20 cellular contexts compared by ENCODE assay signal in genomic region chr7:155798673-155799439, GRCh38. TPM values are rescaled to one million over a fixed set of nuclear protein-coding genes. Genes with fewer than 3 reads are reported as not detected.
A peak's percentile ranks its signal among the peaks of the same experiment; 100 is the strongest.
DNase-seq lines count a peak whose midpoint lies in the region; ATAC-seq, FAIRE-seq and TF ChIP-seq lines count a peak whose summit lies in the region.
"Had no signal": no experiment of that assay in that cellular context is flagged by ENCODE, and none has a peak within 500 bp of the region (broad histone marks: within the 10 kb centered on the region; RNA-seq: fewer than 3 reads in every experiment).

No MANE protein-coding gene starts in this region.

- H3K18ac ChIP-seq in H1 (ENCODE audit: extremely low read depth, low read length) = no peak overlapping the region

- H2AK5ac ChIP-seq in H1 (ENCODE audit: low read depth, low read length) = no peak overlapping the region

- no peak overlapping the region for H3K4me3 ChIP-seq in H1 (ENCODE audit: extremely low read depth in 1 of 4, insufficient read depth in 2 of 4, low read depth in 3 of 4, low read length in 4 of 4)
- H3K4me3 ChIP-seq: adrenal gland had no signal

- H3K9me3 Mint-ChIP-seq in CD4-positive, alpha-beta T cell = no peaks in the 10 kb centered on the region
- no peaks in the 10 kb centered on the region for H3K9me3 Mint-ChIP-seq in type B pancreatic cell
- H3K9me3 Mint-ChIP-seq: activated CD4-positive, alpha-beta T cell treated with anti-CD3 and anti-CD28 coated beads, Interleukin-2, amount 10 ng/mL, durations not matched to agents 24 days and 14 days; T-cell had no signal

- H3K9me3 ChIP-seq in H1 (ENCODE audit: insufficient read depth in 2 of 2, low read depth in 1 of 2, low read length in 1 of 2) = peaks cover 0 to 8% of the 10 kb centered on the region in 2 experiments; a peak in 2 of 4 replicates
- no peaks in the 10 kb centered on the region for H3K9me3 ChIP-seq in CD4-positive, alpha-beta T cell (ENCODE audit: control insufficient read depth, low read length)
- H3K9me3 ChIP-seq: adrenal gland had no signal

- no peak for TF ChIP-seq RAD21 in H1 (IDR thresholded peaks at IDR 0.05 in 1 of 2, conservative IDR thresholded peaks at IDR 0.05 in 1 of 2; ENCODE audit: low read depth in 2 of 2, low read length in 2 of 2)

- no peak for TF ChIP-seq EP300 in H1 (IDR thresholded peaks at IDR 0.05; ENCODE audit: borderline replicate concordance in 1 of 2, low read depth in 2 of 2, low read length in 2 of 2)

- H4K5ac ChIP-seq in H1 (ENCODE audit: insufficient read length, low read depth, low read length) = no peak overlapping the region

- intact Hi-C loops in CD4-positive, alpha-beta T cell (cut with DNase I, micrococcal nuclease) = loop anchor here (5.0 to 10.0 kb wide), 3 partner anchors 673 to 1476 kb away; no protein-coding TSS in a partner anchor

- H3K27me3 Mint-ChIP-seq in CD4-positive, alpha-beta T cell = peaks cover 55% of the 10 kb centered on the region
- peaks cover 57% of the 10 kb centered on the region for H3K27me3 Mint-ChIP-seq in type B pancreatic cell

- no peak overlapping the region for H3K4me3 Mint-ChIP-seq in CD4-positive, alpha-beta T cell
- no peak overlapping the region for H3K4me3 Mint-ChIP-seq in type B pancreatic cell
- H3K4me3 Mint-ChIP-seq: activated CD4-positive, alpha-beta T cell treated with anti-CD3 and anti-CD28 coated beads, Interleukin-2, amount 10 ng/mL, durations not matched to agents 24 days and 14 days; T-cell had no signal

- H3K23ac ChIP-seq in H1 (ENCODE audit: insufficient read length) = no peak overlapping the region

- H3K4ac ChIP-seq in H1 (replicated peaks; ENCODE audit: insufficient read length, low read depth, low read length) = no peak overlapping the region

- peaks cover 3% of the 10 kb centered on the region; the same call in 1 of the 2 replicates for H3K23me2 ChIP-seq in H1 (ENCODE audit: low read depth, low read length)

- H2BK12ac ChIP-seq in H1 (ENCODE audit: low read depth, low read length) = no peak overlapping the region

- no peak overlapping the region for H3K4me2 ChIP-seq in H1 (ENCODE audit: insufficient read depth in 1 of 2, low read depth in 2 of 2, low read length in 2 of 2)

- 83% methylated on average over 13 of the region's 13 CpGs; no CpG with 5 or more reads in 1 of the 2 experiments for whole genome bisulfite sequencing in H1 (ENCODE audit: extremely low coverage in 1 of 2, insufficient coverage in 1 of 2, insufficient read length in 1 of 2, insufficient replicate concordance in 2 of 2, low coverage in 1 of 2, low lambda C conversion rate in 2 of 2, missing lambda C conversion rate in 1 of 2), 2 experiments

- POLR2A ChIA-PET in H1 (lab: Charles Lee; ENCODE audit: partially characterized antibody) = no interaction called here
- POLR2A ChIA-PET in CD4-positive, alpha-beta T cell (lab: Charles Lee) = no interaction called here

- peaks cover 33 to 79% (median 66%) of the 10 kb centered on the region in 4 experiments for H3K27me3 ChIP-seq in H1 (replicated peaks in 1 of 4; ENCODE audit: control insufficient read depth in 3 of 4, extremely low read depth in 1 of 4, insufficient read depth in 3 of 4, low read length in 3 of 4)
- H3K27me3 ChIP-seq in CD4-positive, alpha-beta T cell (ENCODE audit: control insufficient read depth, insufficient read depth, low read length) = peaks cover 54% of the 10 kb centered on the region

- H2BK20ac ChIP-seq in H1 (ENCODE audit: low read length) = no peak overlapping the region

- no peak overlapping the region for H3K27ac Mint-ChIP-seq in CD4-positive, alpha-beta T cell
- no peak overlapping the region for H3K27ac Mint-ChIP-seq in type B pancreatic cell
- H3K27ac Mint-ChIP-seq: activated CD4-positive, alpha-beta T cell treated with anti-CD3 and anti-CD28 coated beads, Interleukin-2, amount 10 ng/mL, durations not matched to agents 24 days and 14 days; T-cell had no signal

- H3K4me1 ChIP-seq in H1 (replicated peaks in 1 of 4; ENCODE audit: control insufficient read depth in 3 of 4, insufficient read depth in 4 of 4, low read length in 3 of 4) = peaks cover 0 to 9% (median 4%) of the 10 kb centered on the region in 4 experiments; a peak in 5 of 7 replicates

- ATAC-seq in GM19351 (IDR thresholded peaks at IDR 0.05; ENCODE audit: unreplicated experiment) = peak; percentile 51
- no peak for ATAC-seq in CD4-positive, alpha-beta T cell (ENCODE audit: poor library complexity)
- ATAC-seq: T-cell had no signal

- no peak overlapping the region for H2BK5ac ChIP-seq in H1 (ENCODE audit: low read depth, low read length)

- H3K79me1 ChIP-seq in H1 (ENCODE audit: low read depth, low read length) = no peaks in the 10 kb centered on the region

- no peak overlapping the region for H2BK120ac ChIP-seq in H1 (replicated peaks; ENCODE audit: low read depth, low read length)

- H2AFZ ChIP-seq in H1 (ENCODE audit: low read length) = no peak overlapping the region

- TF ChIP-seq POLR2A in H1 (IDR thresholded peaks at IDR 0.05; ENCODE audit: control extremely low read depth in 1 of 2, low read depth in 2 of 2, low read length in 2 of 2) = no peak

- peaks cover 0 to 6% (median 0%) of the 10 kb centered on the region in 4 experiments; a peak in 2 of 8 replicates for H3K36me3 ChIP-seq in H1 (ENCODE audit: control insufficient read depth in 2 of 4, insufficient read depth in 4 of 4, low read length in 3 of 4)
- H3K36me3 ChIP-seq: adrenal gland had no signal

- H3K9ac ChIP-seq in H1 (replicated peaks in 1 of 4; ENCODE audit: extremely low read depth in 1 of 4, low read depth in 3 of 4, low read length in 3 of 4) = no peak overlapping the region

- H3K14ac ChIP-seq in H1 (ENCODE audit: insufficient read length) = no peak overlapping the region

- H3K56ac ChIP-seq in H1 (replicated peaks; ENCODE audit: insufficient read length, low read depth, low read length) = no peak overlapping the region

- no peak overlapping the region for H3K27ac ChIP-seq in H1 (ENCODE audit: low read depth, low read length)
- no peak overlapping the region for H3K27ac ChIP-seq in CD4-positive, alpha-beta T cell (ENCODE audit: low read depth, low read length)
- H3K27ac ChIP-seq: adrenal gland had no signal

- H3K4me1 Mint-ChIP-seq in CD4-positive, alpha-beta T cell (ENCODE audit: low read depth) = peaks cover 4% of the 10 kb centered on the region
- no peaks in the 10 kb centered on the region for H3K4me1 Mint-ChIP-seq in type B pancreatic cell (ENCODE audit: unreplicated experiment)

- no peak for FAIRE-seq in H1 (lab: Jason Lieb, UNC)
- FAIRE-seq: islet of Langerhans, urothelium cell line had no signal

- no peaks in the 10 kb centered on the region for H3K79me2 ChIP-seq in H1 (ENCODE audit: control insufficient read depth in 1 of 2, insufficient read depth in 2 of 2, low read length in 2 of 2)

- H4K20me1 ChIP-seq in H1 (replicated peaks in 1 of 2; ENCODE audit: control insufficient read depth in 1 of 2, insufficient read depth in 2 of 2, low read length in 2 of 2) = peaks cover 0 to 4% of the 10 kb centered on the region in 2 experiments

- CTCF ChIA-PET in H1 (lab: Charles Lee; ENCODE audit: partially characterized antibody) = interaction anchor here (0.6 to 1.3 kb wide), 5 partner anchors 12 to 448 kb away, joined by 3 to 4 read pairs (median 3); no protein-coding TSS in a partner anchor
- CTCF ChIA-PET in CD4-positive, alpha-beta T cell (lab: Charles Lee) = no interaction called here

- DNase-seq in DMS79 treated with DMSO at 0.1 percent for 48 hours (lab: John Stamatoyannopoulos, UW) = peak; percentile 29
- DNase-seq in DMS79 (lab: John Stamatoyannopoulos, UW) = no peak
- peak; percentile 67 for DNase-seq in NCI-H748 treated with DMSO at 0.1 percent for 48 hours (lab: John Stamatoyannopoulos, UW)
- DNase-seq in H1 (ENCODE audit: low read depth in 1 of 2, low spot score in 2 of 2) = no peak
- no peak for DNase-seq in CD4-positive, alpha-beta T cell
- DNase-seq in NCI-H510A (lab: John Stamatoyannopoulos, UW) = no peak
- DNase-seq in type B pancreatic cell (ENCODE audit: extremely low spot score, unreplicated experiment) = no peak
- DNase-seq: activated CD4-positive, alpha-beta T cell treated with anti-CD3 and anti-CD28 coated beads, Interleukin-2, amount 10 ng/mL, durations not matched to agents 24 days and 14 days; activated T-cell treated with anti-CD3 and anti-CD28 coated beads, Interleukin-2, amount 50 U/mL, for 48 hours; adrenal gland; Calu3; GOT3; mesendoderm; NCI-H187; stimulated activated naive CD4-positive, alpha-beta T cell treated with Interleukin-2 at 50 U/mL for 16 hours; T-cell had no signal

- H3K36me3 Mint-ChIP-seq in CD4-positive, alpha-beta T cell (ENCODE audit: low read depth) = no peaks in the 10 kb centered on the region
- H3K36me3 Mint-ChIP-seq in type B pancreatic cell = no peaks in the 10 kb centered on the region
- H3K36me3 Mint-ChIP-seq: T-cell had no signal

- no peak for TF ChIP-seq CTCF in H1 (IDR thresholded peaks at IDR 0.05; ENCODE audit: control extremely low read depth in 1 of 3, insufficient read depth in 1 of 3, low read depth in 1 of 3, low read length in 3 of 3)
- TF ChIP-seq CTCF in CD4-positive, alpha-beta T cell (IDR thresholded peaks at IDR 0.05) = no peak
- no peak for TF ChIP-seq CTCF in type B pancreatic cell (conservative IDR thresholded peaks at IDR 0.05)

- no peak overlapping the region for H4K91ac ChIP-seq in H1 (replicated peaks; ENCODE audit: insufficient read length, low read length)

- H4K8ac ChIP-seq in H1 (ENCODE audit: extremely low read depth, insufficient read depth, low read length) = no peak overlapping the region; the same call in 1 of the 2 replicates

- H2BK15ac ChIP-seq in H1 (ENCODE audit: low read length) = no peak overlapping the region

TF ChIP-seq in H1, 55 proteins besides CTCF, POLR2A, EP300 and RAD21:
- no peak for TF ChIP-seq ATF3 (IDR thresholded peaks at IDR 0.05; ENCODE audit: insufficient read depth, low read depth, low read length)
- TF ChIP-seq EZH2 (IDR thresholded peaks at IDR 0.05; ENCODE audit: low read depth, low read length, severe bottlenecking) = peak; percentile 3

RNA-seq across cellular contexts. Expression of gene SHH, which starts 13.4 kb away (rescaled TPM):
- not detected in 2 replicates for total RNA-seq in H1 (2021; fragmentation: NEBNext Ultra II Directional; extraction: Animal tissue kit (Norgen Biotek cat#: 25700))
- polyA plus RNA-seq in H1 (2011; rRNA removed) = not detected in 2 replicates
- polyA plus RNA-seq in H1 (2011; cell fraction: cytosol; rRNA removed) = 0.01 TPM
- polyA plus RNA-seq in H1 (2011; cell fraction: nucleus; rRNA removed) = not detected
- not detected in 4 replicates for polyA plus RNA-seq in H1 (2012, experiment 1 of 2)
- polyA plus RNA-seq in H1 (2012, experiment 2 of 2) = not detected
- polyA plus RNA-seq in H1 (2013, experiment 1 of 2) = under 0.01 TPM
- 0.04 TPM for polyA plus RNA-seq in H1 (2013, experiment 2 of 2)
- polyA minus RNA-seq in H1 (2011; rRNA and poly(A)+ RNA removed) = 0.03 TPM in 1 of 2 replicates, not detected in the other
- not detected for polyA minus RNA-seq in H1 (2011; cell fraction: cytosol; rRNA and poly(A)+ RNA removed)
- polyA minus RNA-seq in H1 (2011; cell fraction: nucleus; rRNA and poly(A)+ RNA removed) = not detected
- not detected for total RNA-seq in CD4-positive, alpha-beta T cell
- total RNA-seq in type B pancreatic cell (ENCODE audit: low replicate concordance) = 24.9 and 28.3 TPM in 2 replicates
- total RNA-seq: activated CD4-positive, alpha-beta T cell treated with anti-CD3 and anti-CD28 coated beads, Interleukin-2, amount 10 ng/mL, durations not matched to agents 24 days and 14 days; OCI-LY7 had no signal

Comparison
In these comparisons a context has a peak if more than half of its experiments do, and no peak if none do; other contexts are left out.
1. DNase-seq: peak in DMS79 treated with DMSO at 0.1 percent for 48 hours (single experiment) and NCI-H748 treated with DMSO at 0.1 percent for 48 hours (single experiment); none in DMS79 (single experiment), H1 (0 of 2), CD4-positive, alpha-beta T cell (0 of 10), NCI-H510A (single experiment) and type B pancreatic cell (single experiment).
2. RNA of gene SHH, which starts 13.4 kb away (total RNA-seq): 24.9 to 28.3 TPM in type B pancreatic cell; not detected in H1 and not detected in CD4-positive, alpha-beta T cell; every median in the first group is over 10 times any median in the second.